ENCODE assay signal across 9 cellular contexts in genomic region chr2:27378809-27379290, GRCh38. TPM values are rescaled to one million over a fixed set of nuclear protein-coding genes. Genes with fewer than 3 reads are reported as not detected.
A peak's percentile ranks its signal among the peaks of the same experiment; 100 is the strongest.
DNase-seq lines count a peak whose midpoint lies in the region; ATAC-seq and TF ChIP-seq lines count a peak whose summit lies in the region.
"Had no signal": no experiment of that assay in that cellular context is flagged by ENCODE, and none has a peak within 500 bp of the region (broad histone marks: within the 10 kb centered on the region; RNA-seq: fewer than 3 reads in every experiment).

No MANE protein-coding gene starts in this region.

- H3K36me3 ChIP-seq in iPS-18a (ENCODE audit: control insufficient read depth, low read depth, low read length) (peaks cover 59% of the 10 kb centered on the region), H7 (replicated peaks; ENCODE audit: control insufficient read depth, insufficient read depth, low read length) (peaks cover 53% of the 10 kb centered on the region)

- H3K4me3 Mint-ChIP-seq in activated T-cell treated with anti-CD3 and anti-CD28 coated beads, Interleukin-2, amount 50 U/mL, for 4 hours: peak overlapping the region; percentile 88
- peak overlapping the region; percentile 81 for H3K4me3 Mint-ChIP-seq in activated CD8-positive, alpha-beta T cell treated with anti-CD3 and anti-CD28 coated beads for 36 hours
- H3K4me3 Mint-ChIP-seq in stimulated activated memory B cell treated with anti-CD40 and anti-IgM and Interleukin-4, amounts not matched to agents 10 μg/mL and 1 μg/mL and 100 μg/mL, for 72 hours: peak overlapping the region; percentile 81

- DNase-seq in activated T-cell treated with anti-CD3 and anti-CD28 coated beads, Interleukin-2, amount 50 U/mL, for 4 hours: no peak
- no peak for DNase-seq in activated T-cell treated with anti-CD3 and anti-CD28 coated beads, Interleukin-2, amount 50 U/mL, for 1 hour
- DNase-seq in activated CD8-positive, alpha-beta T cell treated with anti-CD3 and anti-CD28 coated beads for 36 hours: no peak
- no peak for DNase-seq in occipital lobe (lab: John Stamatoyannopoulos, UW)
- no peak for DNase-seq in H7

- ATAC-seq in activated T-cell treated with anti-CD3 and anti-CD28 coated beads, Interleukin-2, amount 50 U/mL, for 4 hours: no peak
- ATAC-seq in activated CD8-positive, alpha-beta T cell treated with anti-CD3 and anti-CD28 coated beads for 36 hours: no peak
- ATAC-seq in stimulated activated memory B cell treated with anti-CD40 and anti-IgM and Interleukin-4, amounts not matched to agents 10 μg/mL and 1 μg/mL and 100 μg/mL, for 72 hours: no peak
- ATAC-seq in HG03045 (IDR thresholded peaks at IDR 0.05; ENCODE audit: unreplicated experiment): no peak

- intact Hi-C loops in activated CD8-positive, alpha-beta T cell treated with anti-CD3 and anti-CD28 coated beads for 36 hours (cut with micrococcal nuclease): no loop called here

- H3K27me3 ChIP-seq in iPS-18a (ENCODE audit: control insufficient read depth, insufficient read depth, low read length) (no peaks in the 10 kb centered on the region), H7 (ENCODE audit: control insufficient read depth, insufficient read depth, low read length) (no peaks in the 10 kb centered on the region)

- peak overlapping the region; percentile 73 for H3K4me3 ChIP-seq in iPS-18a (ENCODE audit: low read length)
- H3K4me3 ChIP-seq in H7 (ENCODE audit: insufficient read depth, low read depth, low read length): no peak overlapping the region

- H3K27ac Mint-ChIP-seq in activated CD8-positive, alpha-beta T cell treated with anti-CD3 and anti-CD28 coated beads for 36 hours: peak overlapping the region; percentile 90
- H3K27ac Mint-ChIP-seq in stimulated activated memory B cell treated with anti-CD40 and anti-IgM and Interleukin-4, amounts not matched to agents 10 μg/mL and 1 μg/mL and 100 μg/mL, for 72 hours: peak overlapping the region; percentile 96

- POLR2A ChIA-PET in activated CD8-positive, alpha-beta T cell treated with anti-CD3 and anti-CD28 coated beads for 36 hours (lab: Charles Lee): interaction anchor here (0.6 to 4.8 kb wide), 8 partner anchors 9 to 60 kb away, joined by 3 to 59 read pairs (median 12); partner anchors contain the start of genes EIF2B4, GTF3C2, NRBP1 and PPM1G

- peaks cover 20% of the 10 kb centered on the region for H3K4me1 Mint-ChIP-seq in activated T-cell treated with anti-CD3 and anti-CD28 coated beads, Interleukin-2, amount 50 U/mL, for 4 hours (ENCODE audit: low read depth)
- peaks cover 25% of the 10 kb centered on the region for H3K4me1 Mint-ChIP-seq in activated CD8-positive, alpha-beta T cell treated with anti-CD3 and anti-CD28 coated beads for 36 hours (ENCODE audit: low read depth)
- peaks cover 43% of the 10 kb centered on the region for H3K4me1 Mint-ChIP-seq in stimulated activated memory B cell treated with anti-CD40 and anti-IgM and Interleukin-4, amounts not matched to agents 10 μg/mL and 1 μg/mL and 100 μg/mL, for 72 hours

- no peaks in the 10 kb centered on the region for H3K9me3 ChIP-seq in iPS-18a (ENCODE audit: control insufficient read depth, low read depth, low read length)
- H3K9me3 ChIP-seq: prostate gland had no signal

- CTCF ChIA-PET in activated CD8-positive, alpha-beta T cell treated with anti-CD3 and anti-CD28 coated beads for 36 hours (lab: Charles Lee): interaction anchor here (1.0 to 1.3 kb wide), 2 partner anchors 9 to 51 kb away, joined by 4 to 5 read pairs; partner anchors contain the start of gene EIF2B4

- H3K4me1 ChIP-seq in iPS-18a (ENCODE audit: control insufficient read depth, low read depth, low read length): peaks cover 8% of the 10 kb centered on the region

- TF ChIP-seq CTCF in activated CD8-positive, alpha-beta T cell treated with anti-CD3 and anti-CD28 coated beads for 36 hours (IDR thresholded peaks at IDR 0.05): no peak

- peak overlapping the region; percentile 80 for H3K9ac ChIP-seq in iPS-18a (ENCODE audit: low read length)

- no peaks in the 10 kb centered on the region for H3K9me3 Mint-ChIP-seq in activated T-cell treated with anti-CD3 and anti-CD28 coated beads, Interleukin-2, amount 50 U/mL, for 4 hours
- H3K9me3 Mint-ChIP-seq in activated CD8-positive, alpha-beta T cell treated with anti-CD3 and anti-CD28 coated beads for 36 hours: no peaks in the 10 kb centered on the region
- no peaks in the 10 kb centered on the region for H3K9me3 Mint-ChIP-seq in stimulated activated memory B cell treated with anti-CD40 and anti-IgM and Interleukin-4, amounts not matched to agents 10 μg/mL and 1 μg/mL and 100 μg/mL, for 72 hours

- no peaks in the 10 kb centered on the region for H3K27me3 Mint-ChIP-seq in activated T-cell treated with anti-CD3 and anti-CD28 coated beads, Interleukin-2, amount 50 U/mL, for 4 hours (ENCODE audit: low read depth)
- no peaks in the 10 kb centered on the region for H3K27me3 Mint-ChIP-seq in activated CD8-positive, alpha-beta T cell treated with anti-CD3 and anti-CD28 coated beads for 36 hours
- H3K27me3 Mint-ChIP-seq in stimulated activated memory B cell treated with anti-CD40 and anti-IgM and Interleukin-4, amounts not matched to agents 10 μg/mL and 1 μg/mL and 100 μg/mL, for 72 hours: no peaks in the 10 kb centered on the region

- peaks cover 48% of the 10 kb centered on the region for H3K36me3 Mint-ChIP-seq in activated T-cell treated with anti-CD3 and anti-CD28 coated beads, Interleukin-2, amount 50 U/mL, for 4 hours (ENCODE audit: insufficient read depth)
- peaks cover 70% of the 10 kb centered on the region for H3K36me3 Mint-ChIP-seq in activated CD8-positive, alpha-beta T cell treated with anti-CD3 and anti-CD28 coated beads for 36 hours (ENCODE audit: low read depth)
- peaks cover 58% of the 10 kb centered on the region for H3K36me3 Mint-ChIP-seq in stimulated activated memory B cell treated with anti-CD40 and anti-IgM and Interleukin-4, amounts not matched to agents 10 μg/mL and 1 μg/mL and 100 μg/mL, for 72 hours

- H3K27ac ChIP-seq in iPS-18a (ENCODE audit: low read length): no peak overlapping the region

RNA-seq across cellular contexts. Expression of gene ZNF513, which starts 1.7 kb away (rescaled TPM):
- total RNA-seq in activated T-cell treated with anti-CD3 and anti-CD28 coated beads, Interleukin-2, amount 50 U/mL, for 4 hours: 10 to 100 TPM in 2 of 3 donors, 1 to 10 TPM in 1; 8.4 to 11.0 (median 10.4) TPM
- 1 to 10 TPM; 6.8 to 7.2 TPM for total RNA-seq in activated CD8-positive, alpha-beta T cell treated with anti-CD3 and anti-CD28 coated beads for 36 hours
- total RNA-seq in occipital lobe: 12.0 TPM
- total RNA-seq in H7 (2014; rRNA removed; shearing (Covaris generic)): 11.8 and 19.2 TPM in 2 replicates

RNA-seq across cellular contexts. Expression of gene SNX17, which starts 8.4 kb away (rescaled TPM):
- total RNA-seq in activated T-cell treated with anti-CD3 and anti-CD28 coated beads, Interleukin-2, amount 50 U/mL, for 4 hours: 100 to 1,000 TPM; 117 to 125 (median 123) TPM
- 10 to 100 TPM; 74.5 to 82.3 TPM for total RNA-seq in activated CD8-positive, alpha-beta T cell treated with anti-CD3 and anti-CD28 coated beads for 36 hours
- total RNA-seq in occipital lobe: 51.5 TPM
- total RNA-seq in H7 (2014; rRNA removed; shearing (Covaris generic)): 110 and 129 TPM in 2 replicates

RNA-seq across cellular contexts. Expression of gene EIF2B4, which starts 8.7 kb away (rescaled TPM):
- total RNA-seq in activated T-cell treated with anti-CD3 and anti-CD28 coated beads, Interleukin-2, amount 50 U/mL, for 4 hours: 10 to 100 TPM; 63.4 to 69.8 (median 65.0) TPM
- 10 to 100 TPM; 29.2 to 30.4 TPM for total RNA-seq in activated CD8-positive, alpha-beta T cell treated with anti-CD3 and anti-CD28 coated beads for 36 hours
- total RNA-seq in occipital lobe: 19.2 TPM
- 31.6 and 33.1 TPM in 2 replicates for total RNA-seq in H7 (2014; rRNA removed; shearing (Covaris generic))

RNA-seq across cellular contexts. Expression of gene GTF3C2, which starts 22.3 kb away (rescaled TPM):
- 100 to 1,000 TPM; 102 to 110 (median 107) TPM for total RNA-seq in activated T-cell treated with anti-CD3 and anti-CD28 coated beads, Interleukin-2, amount 50 U/mL, for 4 hours
- total RNA-seq in activated CD8-positive, alpha-beta T cell treated with anti-CD3 and anti-CD28 coated beads for 36 hours: 10 to 100 TPM; 57.6 to 63.6 TPM
- total RNA-seq in occipital lobe: 28.2 TPM
- 147 and 152 TPM in 2 replicates for total RNA-seq in H7 (2014; rRNA removed; shearing (Covaris generic))

RNA-seq across cellular contexts. Expression of gene PPM1G, which starts 30.5 kb away (rescaled TPM):
- total RNA-seq in activated T-cell treated with anti-CD3 and anti-CD28 coated beads, Interleukin-2, amount 50 U/mL, for 4 hours: 100 to 1,000 TPM; 177 to 208 (median 186) TPM
- 100 to 1,000 TPM; 138 to 142 TPM for total RNA-seq in activated CD8-positive, alpha-beta T cell treated with anti-CD3 and anti-CD28 coated beads for 36 hours
- total RNA-seq in occipital lobe: 58.0 TPM
- total RNA-seq in H7 (2014; rRNA removed; shearing (Covaris generic)): 151 and 164 TPM in 2 replicates
